Comparison of ENCODE assay signal across 21 cellular contexts in the genomic region with DNA sequence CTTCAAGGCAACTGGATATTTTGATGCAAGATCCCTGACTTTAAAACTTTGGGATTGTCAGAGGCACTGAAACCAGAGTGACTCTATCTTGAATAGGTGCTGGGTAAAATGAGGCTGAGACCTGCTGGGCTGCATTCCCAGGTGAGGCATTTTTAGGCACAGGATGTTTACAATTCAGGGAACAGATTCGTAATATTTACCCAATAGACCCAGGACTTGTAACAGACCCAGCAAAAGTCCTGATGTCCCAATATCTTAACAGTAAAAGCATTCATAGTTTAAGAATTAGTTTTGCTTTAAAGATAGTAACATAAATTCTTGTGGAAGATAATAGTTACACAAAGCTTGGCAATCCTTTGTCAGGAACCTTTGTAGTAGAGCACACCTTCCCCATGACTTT.
"Had no signal": no experiment of that assay in that cellular context is flagged by ENCODE, and none has a peak within 500 bp of the region (broad histone marks: within the 10 kb centered on the region; RNA-seq: fewer than 3 reads in every experiment).

No MANE protein-coding gene starts in this region.

- H3K9me3 Mint-ChIP-seq: nephron, type B pancreatic cell had no signal

- H3K4me3 ChIP-seq: dorsolateral prefrontal cortex, esophagus squamous epithelium, gastroesophageal sphincter, pancreas, smooth muscle cell, uterus had no signal

- H3K9me3 ChIP-seq: esophagus squamous epithelium, gastroesophageal sphincter, pancreas, uterus had no signal

- H3K4me1 Mint-ChIP-seq: immature natural killer cell, naive B cell, nephron had no signal

- H3K27me3 Mint-ChIP-seq: progenitor cell of endocrine pancreas had no signal

- ATAC-seq: gastroesophageal sphincter, left cardiac atrium, left ventricle myocardium superior, pancreas, right cardiac atrium had no signal

- H3K27ac ChIP-seq: esophagus squamous epithelium, gastroesophageal sphincter, pancreas, uterus had no signal

- H3K36me3 Mint-ChIP-seq: immature natural killer cell, naive B cell, type B pancreatic cell had no signal

- H3K4me1 ChIP-seq: esophagus squamous epithelium, gastroesophageal sphincter, pancreas, uterus had no signal

- H3K36me3 ChIP-seq: esophagus squamous epithelium, gastroesophageal sphincter, pancreas, uterus had no signal

- DNase-seq: cortex of kidney; dorsolateral prefrontal cortex; effector CD8-positive, alpha-beta T cell; esophagus squamous epithelium; foreskin fibroblast; immature natural killer cell; left cardiac atrium; left ventricle myocardium superior; mesendoderm; naive B cell; occipital lobe; pancreas; right cardiac atrium; stimulated activated CD4-positive, alpha-beta T cell treated with anti-CD3 and anti-CD28 coated beads, Interleukin-2, amount 100 ng/mL, for 48 hours; stimulated activated naive CD4-positive, alpha-beta T cell treated with Interleukin-2 at 50 U/mL for 16 hours; uterus had no signal

- H3K27ac Mint-ChIP-seq: immature natural killer cell, naive B cell, nephron, progenitor cell of endocrine pancreas, type B pancreatic cell had no signal

- H3K27me3 ChIP-seq: dorsolateral prefrontal cortex, esophagus squamous epithelium, gastroesophageal sphincter, pancreas, uterus had no signal

- H3K4me3 Mint-ChIP-seq: immature natural killer cell, naive B cell, nephron, type B pancreatic cell had no signal
